ENCODE assay signal across 19 cellular contexts in genomic region chr3:168087539-168087938, GRCh38. TPM values are rescaled to one million over a fixed set of nuclear protein-coding genes. Genes with fewer than 3 reads are reported as not detected.
A peak's percentile ranks its signal among the peaks of the same experiment; 100 is the strongest.
DNase-seq lines count a peak whose midpoint lies in the region; ATAC-seq, FAIRE-seq and TF ChIP-seq lines count a peak whose summit lies in the region.
"Had no signal": no experiment of that assay in that cellular context is flagged by ENCODE, and none has a peak within 500 bp of the region (broad histone marks: within the 10 kb centered on the region; RNA-seq: fewer than 3 reads in every experiment).

No MANE protein-coding gene starts in this region.

- SMC1A ChIA-PET in GM12878 (lab: Charles Lee; ENCODE audit: uncharacterized antibody, unreplicated experiment) = interaction anchor here (0.5 to 7.9 kb wide), 9 partner anchors 8 to 79 kb away, joined by 3 to 72 read pairs (median 9); no protein-coding TSS in a partner anchor

- no peak for TF ChIP-seq POLR2A in heart left ventricle (IDR thresholded peaks at IDR 0.05)
- TF ChIP-seq POLR2A in GM12878 (IDR thresholded peaks at IDR 0.05; ENCODE audit: low read depth, low read length) = no peak

- TF ChIP-seq EP300 in GM12878 (IDR thresholded peaks at IDR 0.05; ENCODE audit: borderline replicate concordance in 1 of 2, control insufficient read depth in 1 of 2, low read depth in 2 of 2, low read length in 2 of 2) = no peak

- in situ Hi-C loops in GM12878 (cut with MboI) = no loop called here

- H3K36me3 ChIP-seq in cardiac muscle cell (no peaks in the 10 kb centered on the region), heart left ventricle (no peaks in the 10 kb centered on the region), GM12878 (ENCODE audit: control insufficient read depth in 2 of 2, insufficient read depth in 2 of 2, low read length in 1 of 2) (no peaks in the 10 kb centered on the region), osteoblast (ENCODE audit: insufficient read depth, low read length) (no peaks in the 10 kb centered on the region)
- H3K36me3 ChIP-seq: SJSA1 had no signal

- BruUV-seq in GM12878 (replicated peaks; lab: Mats Ljungman, UMichigan) = no TSS peak

- H3K9ac ChIP-seq in GM12878 (ENCODE audit: control insufficient read depth, insufficient read depth, low read length) = no peak overlapping the region
- H3K9ac ChIP-seq: BLaER1 treated with 17β-estradiol and CSF1 and Interleukin-3, amounts not matched to agents 10 nM and 100 nM had no signal

- 63 to 72% (median 66%) methylated on average over 2 of the region's 2 CpGs for WGBS in heart left ventricle, 4 donors
- WGBS in GM12878 (ENCODE audit: insufficient coverage, insufficient replicate concordance, low lambda C conversion rate, missing lambda C conversion rate) = 92% methylated on average over 2 of the region's 2 CpGs

- H3K79me2 ChIP-seq in GM12878 (ENCODE audit: control insufficient read depth, insufficient read depth, low read length) (peaks cover 86% of the 10 kb centered on the region), osteoblast (ENCODE audit: insufficient read depth, low read length) (peaks cover 96% of the 10 kb centered on the region)

- H3K4me1 ChIP-seq in cardiac muscle cell (ENCODE audit: low read depth) = peaks cover 57% of the 10 kb centered on the region
- peaks cover 0 to 84% (median 52%) of the 10 kb centered on the region in 12 donors for H3K4me1 ChIP-seq in heart left ventricle
- H3K4me1 ChIP-seq in GM12878 (ENCODE audit: control insufficient read depth, insufficient read depth, low read length) = peaks cover 21% of the 10 kb centered on the region
- peaks cover 10% of the 10 kb centered on the region for H3K4me1 ChIP-seq in osteoblast (ENCODE audit: insufficient read depth, low read length)

- CTCF ChIA-PET in GM12878 (lab: Yijun Ruan, JAX) = interaction anchor here (0.7 to 5.0 kb wide), 15 partner anchors 8 to 144 kb away, joined by 3 to 35 read pairs (median 5); partner anchors contain the start of gene GOLIM4

- peak overlapping the region; percentile 2 for H3K4me3 Mint-ChIP-seq in type B pancreatic cell
- H3K4me3 Mint-ChIP-seq: CD8-positive, alpha-beta memory T cell had no signal

- POLR2A ChIA-PET in GM12878 (lab: Charles Lee) = no interaction called here

- TF ChIP-seq CTCF in cardiac muscle cell (IDR thresholded peaks at IDR 0.05; ENCODE audit: low read depth, low read length) = no peak
- TF ChIP-seq CTCF in heart left ventricle (IDR thresholded peaks at IDR 0.05) = no peak
- TF ChIP-seq CTCF in GM12878 (IDR thresholded peaks at IDR 0.05 in 2 of 3, conservative IDR thresholded peaks at IDR 0.05 in 1 of 3; ENCODE audit: control insufficient read depth in 2 of 3, extremely low read depth in 1 of 3, insufficient read depth in 1 of 3, low read depth in 3 of 3, low read length in 3 of 3) = no peak
- no peak for TF ChIP-seq CTCF in type B pancreatic cell (conservative IDR thresholded peaks at IDR 0.05)
- TF ChIP-seq CTCF in osteoblast (IDR thresholded peaks at IDR 0.05; ENCODE audit: extremely low read depth, low read depth, low read length) = no peak

- no peak for FAIRE-seq in GM12878 (lab: Jason Lieb, UNC)
- FAIRE-seq: A549, H1 had no signal

- RAD21 ChIA-PET in GM12878 (lab: Charles Lee; ENCODE audit: unreplicated experiment) = interaction anchor here (0.9 to 3.0 kb wide), 6 partner anchors 8 to 78 kb away, joined by 3 to 17 read pairs (median 8); no protein-coding TSS in a partner anchor

- no peaks in the 10 kb centered on the region for H3K9me3 ChIP-seq in cardiac muscle cell (ENCODE audit: low read depth)
- peaks cover 0 to 5% (median 0%) of the 10 kb centered on the region in 12 donors for H3K9me3 ChIP-seq in heart left ventricle
- no peaks in the 10 kb centered on the region; the same call in 2 of the 3 replicates for H3K9me3 ChIP-seq in GM12878 (replicated peaks; ENCODE audit: control insufficient read depth, insufficient read depth, low read length)
- H3K9me3 ChIP-seq in osteoblast (ENCODE audit: low read depth, low read length) = no peaks in the 10 kb centered on the region
- H3K9me3 ChIP-seq: A549, SJSA1 had no signal

- H3K27me3 ChIP-seq in cardiac muscle cell = no peaks in the 10 kb centered on the region
- H3K27me3 ChIP-seq in heart left ventricle = no peaks in the 10 kb centered on the region
- no peaks in the 10 kb centered on the region for H3K27me3 ChIP-seq in GM12878 (replicated peaks in 1 of 2; ENCODE audit: control insufficient read depth in 2 of 2, insufficient read depth in 2 of 2, low read length in 1 of 2)
- no peaks in the 10 kb centered on the region for H3K27me3 ChIP-seq in osteoblast (ENCODE audit: insufficient read depth, low read length)
- H3K27me3 ChIP-seq: BLaER1 treated with 17β-estradiol and CSF1 and Interleukin-3, amounts not matched to agents 10 nM and 100 nM; SJSA1 had no signal

- intact Hi-C loops in heart left ventricle (cut with DNase I) (no loop called here), GM12878 (cut with micrococcal nuclease; ENCODE audit: unreplicated experiment) (no loop called here)

- H4K20me1 ChIP-seq in GM12878 (ENCODE audit: control insufficient read depth, insufficient read depth) (no peaks in the 10 kb centered on the region), osteoblast (ENCODE audit: insufficient read depth, low read length) (peaks cover 19% of the 10 kb centered on the region)

- H3K4me3 ChIP-seq in cardiac muscle cell (no peak overlapping the region), heart left ventricle (no peak overlapping the region), GM12878 (peak overlapping the region; percentile 9; the same call in 1 of the 2 replicates), osteoblast (ENCODE audit: insufficient read depth, low read length) (no peak overlapping the region)
- H3K4me3 ChIP-seq: A549; BLaER1 treated with 17β-estradiol and CSF1 and Interleukin-3, amounts not matched to agents 10 nM and 100 nM; SJSA1 had no signal

- DNase-seq in cardiac muscle cell (ENCODE audit: low read depth in 1 of 2, low spot score in 1 of 2) = no peak
- DNase-seq in heart left ventricle = no peak
- peak; percentile 89 for DNase-seq in NCI-H82 (lab: John Stamatoyannopoulos, UW)
- no peak for DNase-seq in GM12878 (ENCODE audit: low read depth, low spot score)
- no peak for DNase-seq in type B pancreatic cell (ENCODE audit: extremely low spot score, unreplicated experiment)
- DNase-seq in osteoblast (ENCODE audit: insufficient read length, low spot score, missing footprints) = no peak
- DNase-seq in T-helper 1 cell = no peak
- no peak for DNase-seq in SKM-1 treated with dmso at 0.1 percent for 144 hours (lab: John Stamatoyannopoulos, UW; ENCODE audit: unreplicated experiment)
- DNase-seq: CD8-positive, alpha-beta memory T cell; DMS79; KBM-7; NCI-H1417 treated with DMSO at 0.1 percent for 48 hours; NCI-H1930; NCI-H2171; NCI-H748 treated with DMSO at 0.1 percent for 48 hours had no signal

- H3K4me1 Mint-ChIP-seq in type B pancreatic cell (ENCODE audit: unreplicated experiment) = peaks cover 49% of the 10 kb centered on the region

- no peak for TF ChIP-seq RAD21 in GM12878 (IDR thresholded peaks at IDR 0.05; ENCODE audit: insufficient read depth, low read depth, low read length)

- peaks cover 19% of the 10 kb centered on the region for H3K36me3 Mint-ChIP-seq in type B pancreatic cell
- H3K36me3 Mint-ChIP-seq: CD8-positive, alpha-beta memory T cell had no signal

- H3K27me3 Mint-ChIP-seq in type B pancreatic cell = peaks cover 2% of the 10 kb centered on the region

- no peak overlapping the region for H2AFZ ChIP-seq in GM12878 (ENCODE audit: control insufficient read depth, low read depth, low read length)
- no peak overlapping the region for H2AFZ ChIP-seq in osteoblast (ENCODE audit: low read length)

- H3K27ac ChIP-seq in cardiac muscle cell (peak overlapping the region; percentile 24), heart left ventricle (no peak overlapping the region), GM12878 (ENCODE audit: control insufficient read depth, insufficient read depth) (peak overlapping the region; percentile 5; the same call in 1 of the 2 replicates), osteoblast (ENCODE audit: low read depth, low read length) (no peak overlapping the region)
- H3K27ac ChIP-seq: A549; BLaER1 treated with 17β-estradiol and CSF1 and Interleukin-3, amounts not matched to agents 10 nM and 100 nM; SJSA1 had no signal

- H3K9me3 Mint-ChIP-seq in type B pancreatic cell = peaks cover 7% of the 10 kb centered on the region

- H3K27ac Mint-ChIP-seq in type B pancreatic cell = no peak overlapping the region
- H3K27ac Mint-ChIP-seq: CD8-positive, alpha-beta memory T cell had no signal

- no peak for ATAC-seq in heart left ventricle
- peak; percentile 3; the same call in 2 of the 3 replicates for ATAC-seq in GM12878

- H3K4me2 ChIP-seq in GM12878 (ENCODE audit: control insufficient read depth, insufficient read depth) (peak overlapping the region; percentile 38; the same call in 1 of the 2 replicates), osteoblast (ENCODE audit: insufficient read depth, low read length) (no peak overlapping the region)
- H3K4me2 ChIP-seq: BLaER1 treated with 17β-estradiol and CSF1 and Interleukin-3, amounts not matched to agents 10 nM and 100 nM had no signal

RNA-seq across cellular contexts. Expression of gene GOLIM4, which starts 8.2 kb away (rescaled TPM):
- total RNA-seq in cardiac muscle cell (149 and 210 TPM in 2 replicates), heart left ventricle (100 to 1,000 TPM in 1 of 9 donors, 10 to 100 TPM in 8; 61.7 to 106 (median 66.3) TPM), GM12878 (2014; rRNA removed) (19.4 and 22.0 TPM in 2 replicates), GM12878 (2014; rRNA removed; fragmentation: Illumina TruSeq; extraction: Trizol) (25.2 and 26.2 TPM in 2 replicates), GM12878 (2021) (19.3 and 20.1 TPM in 2 replicates), type B pancreatic cell (ENCODE audit: low replicate concordance) (29.9 and 36.6 TPM in 2 replicates), osteoblast (44.5 and 50.1 TPM in 2 replicates)
- polyA plus RNA-seq in cardiac muscle cell (61.9 and 73.3 TPM in 2 replicates), heart left ventricle (10 to 100 TPM; 31.5 to 43.2 TPM), GM12878 (2011; rRNA removed) (11.7 and 12.9 TPM in 2 replicates), GM12878 (2014; fragmentation: Illumina TruSeq; extraction: Trizol) (24.2 and 24.6 TPM in 2 replicates), GM12878 (2014; fragmentation: Nextera tagmentation; extraction: Ambion mirVana) (10 to 100 TPM; 11.1 to 14.6 TPM), GM12878 (2014; rRNA removed) (14.4 TPM in 2 replicates), GM12878 (2016; fragmentation: Nextera tagmentation; extraction: Ambion mirVana) (10 to 100 TPM; 26.6 to 32.4 TPM)
- 42.8 and 52.3 TPM in 2 replicates for total RNA-seq in GM12878 (2013; cell fraction: nucleolus; rRNA removed)
- 6.4 TPM for polyA plus RNA-seq in GM12878 (2011; ENCODE audit: low read depth)
- polyA plus RNA-seq in GM12878 (2011; cell fraction: cytosol; rRNA removed) = 9.0 and 12.2 TPM in 2 replicates
- polyA plus RNA-seq in GM12878 (2011; cell fraction: nucleus; rRNA removed) = 12.0 and 16.4 TPM in 2 replicates
- polyA plus RNA-seq in GM12878 (2012) = 9.6 and 12.5 TPM in 2 replicates
- polyA minus RNA-seq in GM12878 (2011; rRNA and poly(A)+ RNA removed) = 15.4 and 25.7 TPM in 2 replicates
- 10.0 and 15.3 TPM in 2 replicates for polyA minus RNA-seq in GM12878 (2011; cell fraction: cytosol; rRNA and poly(A)+ RNA removed)
- 12.0 and 26.5 TPM in 2 replicates for polyA minus RNA-seq in GM12878 (2011; cell fraction: nucleus; rRNA and poly(A)+ RNA removed)

Comparison
In these comparisons a context has a peak if more than half of its experiments do, and no peak if none do; other contexts are left out.
1. H3K27ac ChIP-seq: peak in cardiac muscle cell (single experiment) and GM12878 (single experiment); none in heart left ventricle (0 of 12) and osteoblast (single experiment).